Comparison of ENCODE assay signal across 16 cellular contexts in the genomic region with DNA sequence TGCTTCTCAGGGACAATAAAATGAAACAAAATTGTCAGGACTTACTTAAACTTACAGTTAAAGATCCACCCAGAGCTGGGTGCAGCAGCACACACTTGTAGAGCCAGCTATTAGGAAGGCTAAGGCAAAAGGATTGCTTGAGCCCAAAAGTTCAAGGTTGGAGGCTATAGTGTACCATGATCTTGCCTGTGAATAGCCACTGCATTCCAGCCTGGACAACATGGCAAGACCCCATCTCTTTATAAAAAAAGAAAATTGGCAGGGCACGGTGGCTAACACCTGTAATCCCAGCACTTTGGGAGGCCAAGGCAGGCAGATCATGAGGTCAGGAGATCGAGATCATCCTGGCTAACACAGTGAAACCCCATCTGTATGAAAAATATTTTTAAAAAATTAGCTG. TPM values are rescaled to one million over a fixed set of nuclear protein-coding genes. Genes with fewer than 3 reads are reported as not detected.
DNase-seq lines count a peak whose midpoint lies in the region; ATAC-seq and TF ChIP-seq lines count a peak whose summit lies in the region.
"Had no signal": no experiment of that assay in that cellular context is flagged by ENCODE, and none has a peak within 500 bp of the region (broad histone marks: within the 10 kb centered on the region; RNA-seq: fewer than 3 reads in every experiment).

No MANE protein-coding gene starts in this region.

- CTCF ChIA-PET in mammary epithelial cell (lab: Charles Lee; ENCODE audit: low non-redundant PET): no interaction called here

- H2AFZ ChIP-seq in mammary epithelial cell (ENCODE audit: low read depth, low read length): no peak overlapping the region

- H3K9me3 ChIP-seq in breast epithelium (no peaks in the 10 kb centered on the region), mammary epithelial cell (replicated peaks; ENCODE audit: insufficient read depth, low read length) (no peaks in the 10 kb centered on the region), body of pancreas (no peaks in the 10 kb centered on the region), right lobe of liver (no peaks in the 10 kb centered on the region), thyroid gland (no peaks in the 10 kb centered on the region)
- H3K9me3 ChIP-seq: BLaER1 had no signal

- H3K4me3 ChIP-seq in breast epithelium: no peak overlapping the region
- no peak overlapping the region for H3K4me3 ChIP-seq in mammary epithelial cell (replicated peaks in 1 of 3; ENCODE audit: insufficient read depth in 1 of 3, low read depth in 2 of 3, low read length in 3 of 3)
- no peak overlapping the region for H3K4me3 ChIP-seq in body of pancreas
- H3K4me3 ChIP-seq in right lobe of liver: no peak overlapping the region
- H3K4me3 ChIP-seq in thyroid gland (replicated peaks in 1 of 3): no peak overlapping the region
- no peak overlapping the region for H3K4me3 ChIP-seq in brain microvascular endothelial cell (ENCODE audit: low read depth, low read length)
- H3K4me3 ChIP-seq: BLaER1 had no signal

- dilution Hi-C loops in mammary epithelial cell (cut with HindIII; ENCODE audit: low sequenced_read_pairs): no loop called here

- no peak for TF ChIP-seq CTCF in breast epithelium (IDR thresholded peaks at IDR 0.05)
- TF ChIP-seq CTCF in mammary epithelial cell (conservative IDR thresholded peaks at IDR 0.05 in 1 of 2, IDR thresholded peaks at IDR 0.05 in 1 of 2; ENCODE audit: extremely low read depth in 1 of 2, insufficient read depth in 1 of 2, low read depth in 1 of 2, low read length in 2 of 2): no peak
- no peak for TF ChIP-seq CTCF in body of pancreas (IDR thresholded peaks at IDR 0.05)
- no peak for TF ChIP-seq CTCF in right lobe of liver (IDR thresholded peaks at IDR 0.05)
- no peak for TF ChIP-seq CTCF in thyroid gland (IDR thresholded peaks at IDR 0.05)
- TF ChIP-seq CTCF in brain microvascular endothelial cell (IDR thresholded peaks at IDR 0.05; ENCODE audit: low read depth, low read length, missing control alignments): no peak

- BruUV-seq in mammary epithelial cell (replicated peaks; lab: Mats Ljungman, UMichigan): no TSS peak

- in situ Hi-C loops in mammary epithelial cell (cut with MboI; ENCODE audit: low sequenced_read_pairs in 2 of 2) (no loop called here), brain microvascular endothelial cell (cut with HindIII; ENCODE audit: low pct_ligation_motif_present, low sequenced_read_pairs) (no loop called here)

- no peaks in the 10 kb centered on the region for H4K20me1 ChIP-seq in mammary epithelial cell (ENCODE audit: insufficient read depth, low read length)
- H4K20me1 ChIP-seq: BLaER1 had no signal

- no peaks in the 10 kb centered on the region for H3K27me3 ChIP-seq in breast epithelium
- no peaks in the 10 kb centered on the region for H3K27me3 ChIP-seq in mammary epithelial cell (ENCODE audit: insufficient read depth, low read length)
- H3K27me3 ChIP-seq in body of pancreas: no peaks in the 10 kb centered on the region
- H3K27me3 ChIP-seq in right lobe of liver: no peaks in the 10 kb centered on the region
- H3K27me3 ChIP-seq in thyroid gland: no peaks in the 10 kb centered on the region
- H3K27me3 ChIP-seq in brain microvascular endothelial cell (replicated peaks): no peaks in the 10 kb centered on the region
- H3K27me3 ChIP-seq: BLaER1 had no signal

- peaks cover 64% of the 10 kb centered on the region for H3K79me2 ChIP-seq in mammary epithelial cell (ENCODE audit: insufficient read depth, low read length)

- no peak for DNase-seq in breast epithelium (ENCODE audit: low spot score in 2 of 2)
- DNase-seq in mammary epithelial cell: no peak
- no peak for DNase-seq in body of pancreas
- DNase-seq in right lobe of liver: no peak
- no peak for DNase-seq in thyroid gland
- no peak for DNase-seq in brain microvascular endothelial cell
- DNase-seq in activated CD4-positive, alpha-beta T cell treated with anti-CD3 and anti-CD28 coated beads, Interleukin-2, amount 50 U/mL, for 4 hours: no peak
- DNase-seq in GM03348 (ENCODE audit: low spot score): no peak
- DNase-seq: CD8-positive, alpha-beta memory T cell; MV-4-11; NCI-H1417; NCI-H187 treated with DMSO at 0.1 percent for 48 hours; NCI-H69; OCI-M1; RPMI8226 had no signal

- peak overlapping the region; percentile 35 to 56 for H3K27ac ChIP-seq in breast epithelium
- H3K27ac ChIP-seq in mammary epithelial cell (ENCODE audit: insufficient read depth, low read depth, low read length): no peak overlapping the region
- peak overlapping the region; percentile 56 to 91 (median 79) for H3K27ac ChIP-seq in body of pancreas
- H3K27ac ChIP-seq in right lobe of liver: peak overlapping the region in 2 of 3 donors; percentile 46 to 86
- peak overlapping the region; percentile 47 to 79 (median 73) for H3K27ac ChIP-seq in thyroid gland
- no peak overlapping the region for H3K27ac ChIP-seq in brain microvascular endothelial cell
- H3K27ac ChIP-seq: BLaER1 had no signal

- TF ChIP-seq POLR2A in breast epithelium (IDR thresholded peaks at IDR 0.05) (no peak), body of pancreas (IDR thresholded peaks at IDR 0.05) (no peak), right lobe of liver (IDR thresholded peaks at IDR 0.05) (no peak), thyroid gland (IDR thresholded peaks at IDR 0.05) (no peak)

- H3K9ac ChIP-seq in mammary epithelial cell (ENCODE audit: insufficient read depth, low read length): no peak overlapping the region
- H3K9ac ChIP-seq: BLaER1 had no signal

- intact Hi-C loops in breast epithelium (cut with DNase I; ENCODE audit: low total_unique reads): no loop called here
- intact Hi-C loops in mammary epithelial cell (cut with micrococcal nuclease): no loop called here
- intact Hi-C loops in body of pancreas (cut with DNase I): no loop called here
- intact Hi-C loops in right lobe of liver (cut with DNase I): no loop called here
- intact Hi-C loops in thyroid gland (cut with DNase I): no loop called here

- ATAC-seq in body of pancreas (no peak), right lobe of liver (peak in 1 of 4 donors; percentile 1)

- H3K36me3 ChIP-seq in breast epithelium (no peaks in the 10 kb centered on the region), mammary epithelial cell (ENCODE audit: insufficient read depth, low read length) (no peaks in the 10 kb centered on the region), body of pancreas (replicated peaks in 1 of 2; ENCODE audit: insufficient read depth in 1 of 2, low read depth in 2 of 2) (no peaks in the 10 kb centered on the region), right lobe of liver (no peaks in the 10 kb centered on the region), thyroid gland (no peaks in the 10 kb centered on the region), brain microvascular endothelial cell (replicated peaks) (no peaks in the 10 kb centered on the region)
- H3K36me3 ChIP-seq: BLaER1 had no signal

- WGBS in mammary epithelial cell (ENCODE audit: low coverage, missing lambda C conversion rate): 91% methylated on average over 2 of the region's 2 CpGs
- WGBS in body of pancreas, 2 donors: 89 to 91% methylated on average over 2 of the region's 2 CpGs
- WGBS in right lobe of liver (ENCODE audit: insufficient coverage, low coverage, low lambda C conversion rate, missing lambda C conversion rate): 80% methylated on average over 1 of the region's 2 CpGs
- 91 to 100% methylated on average over 2 of the region's 2 CpGs for WGBS in thyroid gland, 2 donors

- H3K4me2 ChIP-seq in mammary epithelial cell (ENCODE audit: insufficient read depth, low read depth, low read length): no peak overlapping the region
- H3K4me2 ChIP-seq: BLaER1 had no signal

- peaks cover 0 to 27% of the 10 kb centered on the region in 2 donors for H3K4me1 ChIP-seq in breast epithelium
- H3K4me1 ChIP-seq in mammary epithelial cell (ENCODE audit: insufficient read depth, low read length): peaks cover 26% of the 10 kb centered on the region
- H3K4me1 ChIP-seq in body of pancreas: peaks cover 66% of the 10 kb centered on the region
- peaks cover 0 to 83% (median 40%) of the 10 kb centered on the region in 4 donors for H3K4me1 ChIP-seq in right lobe of liver
- peaks cover 57 to 77% of the 10 kb centered on the region in 2 donors for H3K4me1 ChIP-seq in thyroid gland

RNA-seq across cellular contexts. Expression of a gene that starts 34.6 kb away (rescaled TPM):
- total RNA-seq in breast epithelium (10 to 100 TPM; 31.5 to 45.4 (median 32.8) TPM), mammary epithelial cell (10 to 100 TPM; 35.1 to 41.2 TPM), body of pancreas (10 to 100 TPM; 14.0 to 18.5 TPM), right lobe of liver (10 to 100 TPM; 10.9 to 25.1 (median 14.6) TPM), thyroid gland (10 to 100 TPM; 42.7 to 55.8 (median 46.3) TPM)
- 17.1 TPM for polyA plus RNA-seq in mammary epithelial cell
- polyA minus RNA-seq in mammary epithelial cell: 57.2 TPM

Comparison
In these comparisons a context has a peak if more than half of its experiments do, and no peak if none do; other contexts are left out.
1. H3K27ac ChIP-seq: peak in breast epithelium (2 of 2), body of pancreas (4 of 4), right lobe of liver (2 of 3) and thyroid gland (3 of 3); none in mammary epithelial cell (single experiment) and brain microvascular endothelial cell (single experiment).